In the genomic region with DNA sequence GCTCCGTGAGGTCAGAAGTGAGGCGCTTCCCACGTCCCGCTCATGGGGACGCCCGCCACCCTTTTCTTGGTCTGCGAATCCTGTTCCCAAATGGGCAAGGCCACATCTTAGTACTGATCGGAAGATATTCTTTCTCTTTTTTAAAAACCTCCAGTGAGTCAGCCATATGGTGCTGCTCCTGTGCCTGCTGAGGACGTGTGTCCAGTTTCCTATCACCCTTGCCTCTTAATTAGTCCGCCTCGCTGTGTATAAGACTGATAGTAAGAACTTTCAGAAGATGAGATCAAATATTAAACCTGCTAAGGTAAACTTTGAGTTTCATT, we compare ENCODE assay signal across 8 cellular contexts. TPM values are rescaled to one million over a fixed set of nuclear protein-coding genes. Genes with fewer than 3 reads are reported as not detected.
A peak's percentile ranks its signal among the peaks of the same experiment; 100 is the strongest.
DNase-seq lines count a peak whose midpoint lies in the region; ATAC-seq, FAIRE-seq and TF ChIP-seq lines count a peak whose summit lies in the region.

No MANE protein-coding gene starts in this region.

- POLR2A ChIA-PET in GM12878 (lab: Charles Lee), result interaction anchor here (1.5 kb wide), 1 partner anchor 243 kb away, joined by 5 read pairs; a partner anchor contains a TSS

- TF ChIP-seq EP300 in GM12878 (IDR thresholded peaks at IDR 0.05; ENCODE audit: borderline replicate concordance in 1 of 2, control insufficient read depth in 1 of 2, low read depth in 2 of 2, low read length in 2 of 2), result no peak

- no peak for TF ChIP-seq POLR2A in GM12878 (IDR thresholded peaks at IDR 0.05; ENCODE audit: low read depth, low read length)

- H2AFZ ChIP-seq in GM12878 (ENCODE audit: control insufficient read depth, low read depth, low read length) (peak overlapping the region; percentile 84), keratinocyte (ENCODE audit: control insufficient read depth, low read length) (peak overlapping the region; percentile 94)

- no peak for TF ChIP-seq RAD21 in GM12878 (IDR thresholded peaks at IDR 0.05; ENCODE audit: insufficient read depth, low read depth, low read length)

- H3K4me1 ChIP-seq in HUES6 (ENCODE audit: control insufficient read depth, insufficient read depth, low read length), result no peaks in the 10 kb centered on the region
- no peaks in the 10 kb centered on the region for H3K4me1 ChIP-seq in GM12878 (ENCODE audit: control insufficient read depth, insufficient read depth, low read length)
- H3K4me1 ChIP-seq in keratinocyte (ENCODE audit: control insufficient read depth, extremely low read depth, insufficient read depth, low read length), result peaks cover 14% of the 10 kb centered on the region
- H3K4me1 ChIP-seq in stomach smooth muscle (ENCODE audit: control insufficient read depth, insufficient read depth, low read length), result peaks cover 11% of the 10 kb centered on the region

- H3K4me2 ChIP-seq in GM12878 (ENCODE audit: control insufficient read depth, insufficient read depth) (peak overlapping the region; percentile 88; the same call in 1 of the 2 replicates), keratinocyte (ENCODE audit: control insufficient read depth, extremely low read depth, insufficient read depth, low read depth, low read length) (peak overlapping the region; percentile 97)

- CTCF ChIA-PET in GM12878 (lab: Yijun Ruan, JAX), result interaction anchor here (0.7 to 4.2 kb wide), 6 partner anchors 9 to 125 kb away, joined by 3 to 27 read pairs (median 4); no protein-coding TSS in a partner anchor

- peak; percentile 20 for ATAC-seq in Right ventricle myocardium inferior
- peak; percentile 20 for ATAC-seq in GM12878

- no peaks in the 10 kb centered on the region for H3K36me3 ChIP-seq in HUES6 (ENCODE audit: control insufficient read depth, insufficient read depth, low read length)
- H3K36me3 ChIP-seq in GM12878 (ENCODE audit: control insufficient read depth in 2 of 2, insufficient read depth in 2 of 2, low read length in 1 of 2), result no peaks in the 10 kb centered on the region; a peak in 1 of 4 replicates
- H3K36me3 ChIP-seq in keratinocyte (ENCODE audit: control insufficient read depth in 2 of 2, extremely low read depth in 1 of 2, insufficient read depth in 2 of 2, low read length in 2 of 2), result no peaks in the 10 kb centered on the region
- H3K36me3 ChIP-seq in stomach smooth muscle (ENCODE audit: control insufficient read depth in 2 of 2, insufficient read depth in 2 of 2, low read length in 2 of 2), result no peaks in the 10 kb centered on the region

- TF ChIP-seq CTCF in GM12878 (IDR thresholded peaks at IDR 0.05 in 2 of 3, conservative IDR thresholded peaks at IDR 0.05 in 1 of 3; ENCODE audit: control insufficient read depth in 2 of 3, extremely low read depth in 1 of 3, insufficient read depth in 1 of 3, low read depth in 3 of 3, low read length in 3 of 3), result no peak
- TF ChIP-seq CTCF in keratinocyte (optimal IDR thresholded peaks at IDR 0.05 in 1 of 3, IDR thresholded peaks at IDR 0.05 in 1 of 3, conservative IDR thresholded peaks at IDR 0.05 in 1 of 3; ENCODE audit: extremely low read depth in 1 of 3, insufficient read depth in 2 of 3, low read length in 3 of 3), result no peak

- no peak for DNase-seq in Right ventricle myocardium inferior (ENCODE audit: missing footprints)
- no peak for DNase-seq in cardiac septum (ENCODE audit: low spot score)
- no peak for DNase-seq in GM12878 (ENCODE audit: low read depth, low spot score)
- no peak for DNase-seq in keratinocyte (ENCODE audit: low read depth, low spot score)
- DNase-seq in cerebellar nuclear complex (lab: John Stamatoyannopoulos, UW), result no peak
- no peak for DNase-seq in central memory CD4-positive, alpha-beta T cell

- SMC1A ChIA-PET in GM12878 (lab: Charles Lee; ENCODE audit: uncharacterized antibody, unreplicated experiment), result interaction anchor here (0.9 to 2.8 kb wide), 3 partner anchors 12 to 62 kb away, joined by 3 to 8 read pairs (median 8); no protein-coding TSS in a partner anchor

- H3K4me3 ChIP-seq in HUES6 (ENCODE audit: low read depth, low read length) (peak overlapping the region; percentile 92), GM12878 (peak overlapping the region; percentile 99), keratinocyte (ENCODE audit: control insufficient read depth in 2 of 3, extremely low read depth in 1 of 3, insufficient read depth in 2 of 3, low read depth in 1 of 3, low read length in 3 of 3) (peak overlapping the region; percentile 86 to 99 (median 98)), stomach smooth muscle (ENCODE audit: low read length in 2 of 2) (peak overlapping the region; percentile 94)

- no peaks in the 10 kb centered on the region for H3K9me1 ChIP-seq in keratinocyte (ENCODE audit: control insufficient read depth, extremely low read depth, insufficient read depth, low read length)

- dilution Hi-C loops in keratinocyte (cut with MboI; ENCODE audit: extremely low pct_ligation_motif_present, low sequenced_read_pairs), result no loop called here

- H3K9ac ChIP-seq in HUES6 (ENCODE audit: low read length) (peak overlapping the region; percentile 97), GM12878 (ENCODE audit: control insufficient read depth, insufficient read depth, low read length) (peak overlapping the region; percentile 90), keratinocyte (ENCODE audit: control insufficient read depth, extremely low read depth, insufficient read depth, low read length) (peak overlapping the region; percentile 95), stomach smooth muscle (ENCODE audit: low read length in 2 of 2) (peak overlapping the region; percentile 88 to 94)

- 2% methylated on average over 10 of the region's 11 CpGs for WGBS in GM12878 (ENCODE audit: insufficient coverage, insufficient replicate concordance, low lambda C conversion rate, missing lambda C conversion rate)

- intact Hi-C loops in Right ventricle myocardium inferior (cut with DNase I), result no loop called here
- intact Hi-C loops in cardiac septum (cut with DNase I), result loop anchor here (2.0 kb wide), 1 partner anchor 62 kb away; a partner anchor contains a TSS
- intact Hi-C loops in GM12878 (cut with micrococcal nuclease; ENCODE audit: unreplicated experiment), result no loop called here

- no peaks in the 10 kb centered on the region for H3K9me3 ChIP-seq in HUES6 (ENCODE audit: control insufficient read depth, insufficient read depth, low read depth, low read length)
- no peaks in the 10 kb centered on the region for H3K9me3 ChIP-seq in GM12878 (replicated peaks; ENCODE audit: control insufficient read depth, insufficient read depth, low read length)
- no peaks in the 10 kb centered on the region for H3K9me3 ChIP-seq in keratinocyte (ENCODE audit: control insufficient read depth, low read depth, low read length)
- no peaks in the 10 kb centered on the region for H3K9me3 ChIP-seq in stomach smooth muscle (ENCODE audit: control insufficient read depth in 2 of 2, low read length in 2 of 2)

- peaks cover 55% of the 10 kb centered on the region for H3K79me2 ChIP-seq in GM12878 (ENCODE audit: control insufficient read depth, insufficient read depth, low read length)
- H3K79me2 ChIP-seq in keratinocyte (ENCODE audit: control insufficient read depth, insufficient read depth, low read length), result peaks cover 61% of the 10 kb centered on the region

- in situ Hi-C loops in GM12878 (cut with MboI), result no loop called here

- RAD21 ChIA-PET in GM12878 (lab: Charles Lee; ENCODE audit: unreplicated experiment), result interaction anchor here (0.8 to 1.1 kb wide), 2 partner anchors 66 to 125 kb away, joined by 3 to 5 read pairs; no protein-coding TSS in a partner anchor

- H3K27ac ChIP-seq in HUES6 (ENCODE audit: low read depth, low read length) (peak overlapping the region; percentile 63), GM12878 (ENCODE audit: control insufficient read depth, insufficient read depth) (peak overlapping the region; percentile 89), keratinocyte (ENCODE audit: control insufficient read depth, insufficient read depth, low read length) (peak overlapping the region; percentile 95), stomach smooth muscle (ENCODE audit: low read length) (peak overlapping the region; percentile 91)

- H3K27me3 ChIP-seq in HUES6 (ENCODE audit: control insufficient read depth, insufficient read depth, low read length), result no peaks in the 10 kb centered on the region
- no peaks in the 10 kb centered on the region for H3K27me3 ChIP-seq in GM12878 (replicated peaks in 1 of 2; ENCODE audit: control insufficient read depth in 2 of 2, insufficient read depth in 2 of 2, low read length in 1 of 2)
- no peaks in the 10 kb centered on the region for H3K27me3 ChIP-seq in keratinocyte (ENCODE audit: control insufficient read depth, extremely low read depth, insufficient read depth, low read length)
- no peaks in the 10 kb centered on the region for H3K27me3 ChIP-seq in stomach smooth muscle (ENCODE audit: control insufficient read depth in 1 of 2, insufficient read depth in 2 of 2, low read length in 2 of 2)

- no TSS peak for BruUV-seq in GM12878 (replicated peaks; lab: Mats Ljungman, UMichigan)

- FAIRE-seq in GM12878 (lab: Jason Lieb, UNC) (no peak), keratinocyte (lab: Jason Lieb, UNC) (no peak)

- no peaks in the 10 kb centered on the region for H4K20me1 ChIP-seq in GM12878 (ENCODE audit: control insufficient read depth, insufficient read depth)
- H4K20me1 ChIP-seq in keratinocyte (ENCODE audit: control insufficient read depth, extremely low read depth, insufficient read depth, low read length), result no peaks in the 10 kb centered on the region

RNA-seq across cellular contexts. Expression of a gene that starts 0.6 kb away (rescaled TPM):
- total RNA-seq in Right ventricle myocardium inferior (36.0 TPM), cardiac septum (29.0 TPM), GM12878 (2014; rRNA removed) (51.0 and 53.8 TPM in 2 replicates), GM12878 (2014; rRNA removed; fragmentation: Illumina TruSeq; extraction: Trizol) (29.2 and 29.4 TPM in 2 replicates), GM12878 (2021) (31.9 and 33.6 TPM in 2 replicates)
- 127 and 139 TPM in 2 replicates for total RNA-seq in GM12878 (2013; cell fraction: nucleolus; rRNA removed)
- polyA plus RNA-seq in GM12878 (2011; ENCODE audit: low read depth), result 17.9 TPM
- polyA plus RNA-seq in GM12878 (2011; rRNA removed) (62.1 and 91.4 TPM in 2 replicates), GM12878 (2014; fragmentation: Illumina TruSeq; extraction: Trizol) (33.8 and 41.1 TPM in 2 replicates), GM12878 (2014; fragmentation: Nextera tagmentation; extraction: Ambion mirVana) (10 to 100 TPM; 10.2 to 16.7 TPM), GM12878 (2014; rRNA removed) (53.6 and 55.5 TPM in 2 replicates), GM12878 (2016; fragmentation: Nextera tagmentation; extraction: Ambion mirVana) (10 to 100 TPM; 54.5 to 60.0 TPM), keratinocyte (22.5 to 48.0 TPM (median 25.4 TPM) in 3 replicates)
- 26.5 and 31.8 TPM in 2 replicates for polyA plus RNA-seq in GM12878 (2011; cell fraction: cytosol; rRNA removed)
- 77.0 and 92.6 TPM in 2 replicates for polyA plus RNA-seq in GM12878 (2011; cell fraction: nucleus; rRNA removed)
- polyA plus RNA-seq in GM12878 (2012), result 33.2 and 40.2 TPM in 2 replicates
- polyA minus RNA-seq in GM12878 (2011; rRNA and poly(A)+ RNA removed), result 27.5 and 37.8 TPM in 2 replicates
- 39.3 and 43.3 TPM in 2 replicates for polyA minus RNA-seq in GM12878 (2011; cell fraction: cytosol; rRNA and poly(A)+ RNA removed)
- polyA minus RNA-seq in GM12878 (2011; cell fraction: nucleus; rRNA and poly(A)+ RNA removed), result 95.4 and 154 TPM in 2 replicates
- polyA plus RNA-seq in keratinocyte (2011; ENCODE audit: low read depth), result 27.9 TPM
- 20.9 and 38.0 TPM in 2 replicates for polyA plus RNA-seq in keratinocyte (2011; cell fraction: cytosol; rRNA removed)
- 25.8 and 42.3 TPM in 2 replicates for polyA plus RNA-seq in keratinocyte (2011; cell fraction: nucleus; rRNA removed)
- 20.0 and 28.2 TPM in 2 replicates for polyA plus RNA-seq in keratinocyte (2012; ENCODE audit: low replicate concordance)
- polyA minus RNA-seq in keratinocyte, result 4.9 to 22.4 TPM (median 10.6 TPM) in 3 replicates
- polyA minus RNA-seq in keratinocyte (2011; cell fraction: cytosol; rRNA and poly(A)+ RNA removed), result 37.8 TPM
- 27.1 and 34.6 TPM in 2 replicates for polyA minus RNA-seq in keratinocyte (2011; cell fraction: nucleus; rRNA and poly(A)+ RNA removed)

RNA-seq across cellular contexts. Expression of a gene that starts 1.1 kb away (rescaled TPM):
- 14.5 TPM for total RNA-seq in Right ventricle myocardium inferior
- 26.2 TPM for total RNA-seq in cardiac septum
- total RNA-seq in GM12878 (2013; cell fraction: nucleolus; rRNA removed), result 96.7 and 96.9 TPM in 2 replicates
- total RNA-seq in GM12878 (2014; rRNA removed), result 10.0 and 12.8 TPM in 2 replicates
- total RNA-seq in GM12878 (2014; rRNA removed; fragmentation: Illumina TruSeq; extraction: Trizol), result 11.5 and 12.4 TPM in 2 replicates
- total RNA-seq in GM12878 (2021), result 7.7 and 8.7 TPM in 2 replicates
- 12.8 TPM for polyA plus RNA-seq in GM12878 (2011; ENCODE audit: low read depth)
- polyA plus RNA-seq in GM12878 (2011; rRNA removed), result 15.9 and 25.4 TPM in 2 replicates
- polyA plus RNA-seq in GM12878 (2011; cell fraction: cytosol; rRNA removed), result 8.1 and 8.8 TPM in 2 replicates
- polyA plus RNA-seq in GM12878 (2011; cell fraction: nucleus; rRNA removed), result 46.9 and 48.4 TPM in 2 replicates
- 12.1 and 16.6 TPM in 2 replicates for polyA plus RNA-seq in GM12878 (2012)
- 14.1 and 14.2 TPM in 2 replicates for polyA plus RNA-seq in GM12878 (2014; fragmentation: Illumina TruSeq; extraction: Trizol)
- polyA plus RNA-seq in GM12878 (2014; fragmentation: Nextera tagmentation; extraction: Ambion mirVana), result 1 to 10 TPM; 2.4 to 4.7 TPM
- 14.2 and 17.9 TPM in 2 replicates for polyA plus RNA-seq in GM12878 (2014; rRNA removed)
- 10 to 100 TPM; 10.1 to 10.6 TPM for polyA plus RNA-seq in GM12878 (2016; fragmentation: Nextera tagmentation; extraction: Ambion mirVana)
- polyA minus RNA-seq in GM12878 (2011; rRNA and poly(A)+ RNA removed), result 17.2 and 19.6 TPM in 2 replicates
- polyA minus RNA-seq in GM12878 (2011; cell fraction: cytosol; rRNA and poly(A)+ RNA removed), result 4.1 and 4.4 TPM in 2 replicates
- 26.0 and 41.8 TPM in 2 replicates for polyA minus RNA-seq in GM12878 (2011; cell fraction: nucleus; rRNA and poly(A)+ RNA removed)
- polyA plus RNA-seq in keratinocyte, result 15.4 to 32.1 TPM (median 28.4 TPM) in 3 replicates
- 5.0 TPM for polyA plus RNA-seq in keratinocyte (2011; ENCODE audit: low read depth)
- 6.6 and 9.4 TPM in 2 replicates for polyA plus RNA-seq in keratinocyte (2011; cell fraction: cytosol; rRNA removed)
- 79.8 and 86.5 TPM in 2 replicates for polyA plus RNA-seq in keratinocyte (2011; cell fraction: nucleus; rRNA removed)
- polyA plus RNA-seq in keratinocyte (2012; ENCODE audit: low replicate concordance), result 10.4 and 11.9 TPM in 2 replicates
- 14.3 to 42.5 TPM (median 16.6 TPM) in 3 replicates for polyA minus RNA-seq in keratinocyte
- 13.4 TPM for polyA minus RNA-seq in keratinocyte (2011; cell fraction: cytosol; rRNA and poly(A)+ RNA removed)
- polyA minus RNA-seq in keratinocyte (2011; cell fraction: nucleus; rRNA and poly(A)+ RNA removed), result 24.7 and 49.5 TPM in 2 replicates
